Comparison of ENCODE assay signal across 1 cellular context in the genomic region with DNA sequence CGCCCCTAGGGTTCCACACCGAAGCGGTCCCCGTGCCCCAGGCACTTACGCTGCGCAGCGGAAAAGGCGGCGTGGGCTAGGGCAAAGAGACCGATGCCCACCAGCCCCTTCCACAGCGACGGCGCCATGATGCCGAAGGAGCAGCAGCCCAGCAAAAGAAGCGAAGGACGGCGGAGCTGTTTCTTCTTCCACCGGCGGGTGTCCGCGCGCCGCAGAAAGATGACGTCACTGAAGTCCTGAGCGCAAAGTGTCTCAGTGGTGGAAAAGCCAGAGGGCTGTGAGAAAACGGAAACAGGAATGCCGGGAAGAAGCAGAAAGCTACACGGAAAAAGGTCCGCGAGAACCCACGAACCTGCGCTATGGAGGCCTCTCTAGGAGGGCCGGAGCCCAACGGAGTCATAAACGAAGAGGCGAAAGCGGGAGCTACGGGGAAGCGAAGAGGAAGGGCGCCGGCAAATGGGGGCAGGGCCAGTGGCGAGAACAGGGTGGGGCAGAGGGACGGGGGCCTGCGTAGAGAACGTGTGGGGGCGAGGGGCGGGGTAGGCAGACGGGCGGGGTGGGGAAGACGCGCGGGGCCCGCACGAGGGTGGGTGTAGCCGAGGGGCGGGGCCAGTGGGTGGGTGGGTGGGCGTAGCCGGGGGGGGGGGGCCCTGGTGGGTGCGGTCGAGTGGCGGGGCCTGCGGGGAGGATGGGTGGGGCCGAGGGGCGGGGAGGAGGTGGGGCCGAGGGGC.
TF ChIP-seq lines count a peak whose summit lies in the region.

TSS of gene MMGT1 (minus strand) at position 441 of the 731 bp plus-strand sequence. CDS start at position 128, 313 bp downstream.

TF ChIP-seq in IMR-90, 13 proteins besides CTCF, POLR2A, EP300 and RAD21 (continued from another document):
- 0 out of 2 replicates have a peak, but pooled peaks have one; percentile 42 for TF ChIP-seq CHD1 (IDR thresholded peaks at IDR 0.05; ENCODE audit: low read depth, low read length)
- no peak for TF ChIP-seq FOS (IDR thresholded peaks at IDR 0.05; ENCODE audit: low read depth, low read length)
- TF ChIP-seq MAZ (IDR thresholded peaks at IDR 0.05; ENCODE audit: borderline replicate concordance, low read depth, low read length), result peak; percentile 61; the same call in 1 of the 2 replicates
